Comparison of ENCODE assay signal across 19 cellular contexts in the genomic region with DNA sequence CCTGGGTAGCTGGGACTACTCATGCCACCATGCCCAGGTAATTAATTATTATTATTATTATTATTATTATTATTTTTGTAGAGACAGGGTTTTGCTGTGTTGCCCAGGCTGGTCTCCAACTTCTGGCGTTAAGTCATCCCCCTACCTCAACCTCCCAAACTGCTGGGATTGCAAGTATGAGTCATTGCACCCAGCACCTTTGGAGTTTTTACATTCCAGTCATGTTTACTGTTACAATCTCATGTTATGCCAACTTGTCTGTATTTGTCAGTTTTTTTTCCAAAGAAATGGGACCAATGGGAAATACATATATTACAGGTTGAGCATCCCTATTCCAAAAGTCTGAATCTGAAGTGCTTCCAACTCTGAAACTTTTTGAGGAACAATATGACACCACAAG.
DNase-seq lines count a peak whose midpoint lies in the region; ATAC-seq, FAIRE-seq and TF ChIP-seq lines count a peak whose summit lies in the region.
"Had no signal": no experiment of that assay in that cellular context is flagged by ENCODE, and none has a peak within 500 bp of the region (broad histone marks: within the 10 kb centered on the region; RNA-seq: fewer than 3 reads in every experiment).

No MANE protein-coding gene starts in this region.

- H3K4me1 ChIP-seq in PC-3 (ENCODE audit: insufficient read depth, low read length) (peaks cover 5% of the 10 kb centered on the region), keratinocyte (ENCODE audit: control insufficient read depth, extremely low read depth, insufficient read depth, low read length) (no peaks in the 10 kb centered on the region)

- H3K4me2 ChIP-seq in PC-3 (ENCODE audit: low read length): no peak overlapping the region
- no peak overlapping the region for H3K4me2 ChIP-seq in keratinocyte (ENCODE audit: control insufficient read depth, extremely low read depth, insufficient read depth, low read depth, low read length)

- no peaks in the 10 kb centered on the region for H3K79me2 ChIP-seq in PC-3 (ENCODE audit: low read length)
- no peaks in the 10 kb centered on the region for H3K79me2 ChIP-seq in keratinocyte (ENCODE audit: control insufficient read depth, insufficient read depth, low read length)

- H3K9me2 ChIP-seq in PC-3 (replicated peaks; ENCODE audit: low read length): no peaks in the 10 kb centered on the region

- POLR2A ChIA-PET in PC-3 (lab: Charles Lee; ENCODE audit: unreplicated experiment): no interaction called here

- H4K20me1 ChIP-seq in PC-3 (ENCODE audit: low read length): no peaks in the 10 kb centered on the region
- no peaks in the 10 kb centered on the region for H4K20me1 ChIP-seq in keratinocyte (ENCODE audit: control insufficient read depth, extremely low read depth, insufficient read depth, low read length)

- no peak for TF ChIP-seq CTCF in PC-3 (conservative IDR thresholded peaks at IDR 0.05; ENCODE audit: low read depth, low read length)
- TF ChIP-seq CTCF in keratinocyte (optimal IDR thresholded peaks at IDR 0.05 in 1 of 3, IDR thresholded peaks at IDR 0.05 in 1 of 3, conservative IDR thresholded peaks at IDR 0.05 in 1 of 3; ENCODE audit: extremely low read depth in 1 of 3, insufficient read depth in 2 of 3, low read length in 3 of 3): no peak

- no peaks in the 10 kb centered on the region for H3K9me1 ChIP-seq in keratinocyte (ENCODE audit: control insufficient read depth, extremely low read depth, insufficient read depth, low read length)

- H3K4me3 ChIP-seq in PC-3 (ENCODE audit: low read length) (no peak overlapping the region), keratinocyte (ENCODE audit: control insufficient read depth in 2 of 3, extremely low read depth in 1 of 3, insufficient read depth in 2 of 3, low read depth in 1 of 3, low read length in 3 of 3) (no peak overlapping the region)
- H3K4me3 ChIP-seq: GM12878, GM23248 had no signal

- peak; percentile 26 for FAIRE-seq in keratinocyte (lab: Jason Lieb, UNC)
- FAIRE-seq: GM12878, GM19239, H1 had no signal

- no peak for ATAC-seq in PC-3
- ATAC-seq: GM12878, HCT116 had no signal

- no TSS peak for BruUV-seq in PC-3 (replicated peaks; lab: Mats Ljungman, UMichigan)

- peak; percentile 22 for DNase-seq in M059J (ENCODE audit: low read depth)
- peak; percentile 9 for DNase-seq in PC-3
- no peak for DNase-seq in keratinocyte (ENCODE audit: low read depth, low spot score)
- no peak for DNase-seq in activated CD4-positive, CD25-positive, alpha-beta regulatory T cell (lab: John Stamatoyannopoulos, UW)
- DNase-seq in activated naive CD4-positive, alpha-beta T cell (lab: John Stamatoyannopoulos, UW): no peak
- no peak for DNase-seq in DMS53 treated with DMSO at 0.1 percent for 48 hours (lab: John Stamatoyannopoulos, UW; ENCODE audit: unreplicated experiment)
- DNase-seq: C1 segment of cervical spinal cord; Calu3; CD4-positive, alpha-beta memory T cell; COR-L47; DMS53; DND-41; GDM1; GM23248; H9 had no signal

- intact Hi-C loops in PC-3 (cut with micrococcal nuclease): no loop called here

- CTCF ChIA-PET in PC-3 (lab: Charles Lee): no interaction called here

- H3K9ac ChIP-seq in PC-3 (ENCODE audit: low read length): no peak overlapping the region
- no peak overlapping the region for H3K9ac ChIP-seq in keratinocyte (ENCODE audit: control insufficient read depth, extremely low read depth, insufficient read depth, low read length)
- H3K9ac ChIP-seq: GM23248 had no signal

- H2AFZ ChIP-seq in PC-3 (ENCODE audit: low read length) (no peak overlapping the region), keratinocyte (ENCODE audit: control insufficient read depth, low read length) (no peak overlapping the region)
- H2AFZ ChIP-seq: GM23248 had no signal

- dilution Hi-C loops in keratinocyte (cut with MboI; ENCODE audit: extremely low pct_ligation_motif_present, low sequenced_read_pairs): no loop called here

- H3K27ac ChIP-seq in PC-3 (ENCODE audit: low read length) (no peak overlapping the region), keratinocyte (ENCODE audit: control insufficient read depth, insufficient read depth, low read length) (no peak overlapping the region)
- H3K27ac ChIP-seq: GM23248 had no signal

- peaks cover 13% of the 10 kb centered on the region for H3K9me3 ChIP-seq in PC-3 (ENCODE audit: low read length)
- peaks cover 3% of the 10 kb centered on the region for H3K9me3 ChIP-seq in keratinocyte (ENCODE audit: control insufficient read depth, low read depth, low read length)

- H3K36me3 ChIP-seq in PC-3 (ENCODE audit: low read depth, low read length) (peaks cover 9% of the 10 kb centered on the region; the same call in 1 of the 2 replicates), keratinocyte (ENCODE audit: control insufficient read depth in 2 of 2, extremely low read depth in 1 of 2, insufficient read depth in 2 of 2, low read length in 2 of 2) (no peaks in the 10 kb centered on the region)

- H3K27me3 ChIP-seq in PC-3 (ENCODE audit: low read length) (no peaks in the 10 kb centered on the region), keratinocyte (ENCODE audit: control insufficient read depth, extremely low read depth, insufficient read depth, low read length) (no peaks in the 10 kb centered on the region)

- H3F3A ChIP-seq in PC-3 (ENCODE audit: low read length, unreplicated experiment): no peaks in the 10 kb centered on the region

Comparison
In these comparisons a context has a peak if more than half of its experiments do, and no peak if none do; other contexts are left out.
1. DNase-seq: peak in M059J (single experiment) and PC-3 (single experiment); none in keratinocyte (single experiment), activated CD4-positive, CD25-positive, alpha-beta regulatory T cell (0 of 4), activated naive CD4-positive, alpha-beta T cell (0 of 4) and DMS53 treated with DMSO at 0.1 percent for 48 hours (single experiment).